8 cellular contexts compared by ENCODE assay signal in the genomic region with DNA sequence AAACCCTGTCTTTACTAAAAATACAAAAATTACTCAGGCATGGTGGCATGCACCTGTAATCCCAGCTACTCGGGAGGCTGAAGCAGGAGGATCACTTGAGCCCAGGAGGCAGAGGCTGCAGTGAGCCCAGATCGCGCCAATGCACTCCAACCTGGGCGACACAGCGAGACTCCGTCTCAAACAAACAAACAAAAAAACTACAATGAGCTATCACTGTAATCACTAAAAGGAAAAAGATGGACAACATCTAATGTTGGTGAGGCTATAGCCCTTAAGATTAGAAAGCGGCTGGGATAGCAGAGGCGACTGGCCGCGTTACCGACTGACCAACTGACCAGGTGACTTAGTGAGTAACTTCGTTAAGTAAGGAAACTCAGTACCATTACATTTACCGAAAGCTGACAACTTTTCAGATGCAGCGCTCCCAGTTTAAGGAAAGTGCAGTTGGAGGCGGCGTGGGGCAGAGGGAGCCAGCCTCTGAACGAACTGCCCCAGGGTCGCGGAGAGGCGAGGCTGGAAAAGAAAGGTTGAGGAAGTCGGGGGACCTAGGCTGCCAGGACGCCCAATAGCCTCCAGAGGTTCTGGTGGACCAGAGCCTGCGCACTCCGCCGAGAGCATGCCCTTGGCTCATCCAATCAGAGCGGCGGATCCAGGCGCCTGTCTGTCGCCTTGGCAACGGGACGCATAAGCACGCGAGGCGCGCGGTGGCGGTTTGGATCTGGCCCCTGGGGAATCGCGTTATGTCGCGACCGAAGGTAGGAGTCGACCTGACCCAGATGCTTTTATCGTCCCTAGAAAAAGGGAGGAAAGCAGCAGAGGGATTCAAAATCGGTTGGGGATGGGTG. TPM values are rescaled to one million over a fixed set of nuclear protein-coding genes. Genes with fewer than 3 reads are reported as not detected.
DNase-seq lines count a peak whose midpoint lies in the region; ATAC-seq and TF ChIP-seq lines count a peak whose summit lies in the region.

No MANE protein-coding gene starts in this region.

- H3K9ac ChIP-seq in adipocyte (ENCODE audit: low read length): peak overlapping the region; percentile 83
- H3K9ac ChIP-seq in trophoblast cell (ENCODE audit: low read length): peak overlapping the region; percentile 70

- H2BK120ac ChIP-seq in trophoblast cell (ENCODE audit: insufficient read depth, low read length, poor library complexity): no peak overlapping the region

- H4K91ac ChIP-seq in trophoblast cell (ENCODE audit: low read depth, low read length): no peak overlapping the region

- peaks cover 3% of the 10 kb centered on the region for H3K9me3 ChIP-seq in adipocyte (ENCODE audit: control insufficient read depth, low read length)
- peaks cover 0 to 11% (median 0%) of the 10 kb centered on the region in 11 donors for H3K9me3 ChIP-seq in heart right ventricle
- no peaks in the 10 kb centered on the region for H3K9me3 ChIP-seq in trophoblast cell (ENCODE audit: insufficient read depth, low read depth, low read length)
- H3K9me3 ChIP-seq in tibial nerve: peaks cover 0 to 11% (median 0%) of the 10 kb centered on the region in 4 donors

- H2AFZ ChIP-seq in trophoblast cell (ENCODE audit: insufficient read depth, low read length, poor library complexity): peak overlapping the region; percentile 90

- WGBS in heart right ventricle, 2 donors: 5 to 9% methylated on average over 44 to 45 of the region's 45 CpGs
- WGBS in trophoblast cell (ENCODE audit: extremely low coverage, insufficient coverage, insufficient read length): no CpG with 5 or more reads among the region's 45 CpGs
- 7 to 12% methylated on average over 25 to 45 of the region's 45 CpGs for WGBS in tibial nerve, 2 donors

- peak overlapping the region; percentile 93 for H3K4me3 ChIP-seq in adipocyte (ENCODE audit: low read length)
- H3K4me3 ChIP-seq in heart right ventricle: peak overlapping the region; percentile 29 to 64 (median 58)
- H3K4me3 ChIP-seq in trophoblast cell (ENCODE audit: low read depth, low read length): peak overlapping the region; percentile 71
- peak overlapping the region; percentile 33 to 64 (median 46) for H3K4me3 ChIP-seq in tibial nerve

- H3K4ac ChIP-seq in trophoblast cell (ENCODE audit: low read depth, low read length): no peak overlapping the region

- TF ChIP-seq CTCF in GM10248 (IDR thresholded peaks at IDR 0.05; ENCODE audit: control extremely low read depth, extremely low read depth, low read depth, missing control alignments) (no peak), heart right ventricle (IDR thresholded peaks at IDR 0.05) (peak in 3 of 9 donors; percentile 6 to 30 (median 20)), tibial nerve (IDR thresholded peaks at IDR 0.05) (peak in 2 of 5 experiments; percentile 32 to 46)

- H3K14ac ChIP-seq in trophoblast cell (ENCODE audit: low read length): peak overlapping the region; percentile 24

- H3K36me3 ChIP-seq in adipocyte (ENCODE audit: control insufficient read depth, insufficient read depth, low read length, severe bottlenecking) (no peaks in the 10 kb centered on the region), heart right ventricle (no peaks in the 10 kb centered on the region), trophoblast cell (ENCODE audit: control insufficient read depth in 1 of 2, insufficient read depth in 2 of 2, low read length in 2 of 2) (no peaks in the 10 kb centered on the region), tibial nerve (peaks cover 0 to 9% (median 0%) of the 10 kb centered on the region in 3 donors)

- no peak overlapping the region for H3K23ac ChIP-seq in trophoblast cell (ENCODE audit: low read length)

- DNase-seq in GM10248 (ENCODE audit: extremely low spot score) (peak; percentile 90), NCI-H128 (lab: John Stamatoyannopoulos, UW; ENCODE audit: unreplicated experiment) (peak; percentile 84), SW 1271 (lab: John Stamatoyannopoulos, UW) (peak; percentile 98 to 99), adipocyte (ENCODE audit: low read depth) (peak; percentile 99), heart right ventricle (peak; percentile 93 to 95), trophoblast cell (peak; percentile 94 to 95), tibial nerve (ENCODE audit: low spot score in 2 of 2) (peak; percentile 88 to 94)

- TF ChIP-seq POLR2A in tibial nerve (IDR thresholded peaks at IDR 0.05): peak; percentile 32 to 61

- H3K27ac ChIP-seq in heart right ventricle (peak overlapping the region in 9 of 10 donors; percentile 12 to 71 (median 61)), trophoblast cell (ENCODE audit: low read depth, low read length) (no peak overlapping the region), tibial nerve (peak overlapping the region; percentile 58 to 92 (median 77))

- peak in 1 of 2 donors; percentile 76 for TF ChIP-seq EP300 in tibial nerve (IDR thresholded peaks at IDR 0.05)

- H3K18ac ChIP-seq in trophoblast cell (ENCODE audit: low read length): peak overlapping the region; percentile 51

- H3K27me3 ChIP-seq in adipocyte (replicated peaks; ENCODE audit: control insufficient read depth, insufficient read depth, low read length) (no peaks in the 10 kb centered on the region), heart right ventricle (no peaks in the 10 kb centered on the region), trophoblast cell (ENCODE audit: insufficient read depth, low read length) (no peaks in the 10 kb centered on the region), tibial nerve (no peaks in the 10 kb centered on the region)

- CTCF ChIA-PET in GM10248 (lab: Yijun Ruan, JAX): interaction anchor here (1.2 to 4.1 kb wide), 7 partner anchors 8 to 156 kb away, joined by 3 to 22 read pairs (median 6); a partner anchor contains a TSS

- H3K4me1 ChIP-seq in adipocyte (ENCODE audit: control insufficient read depth, insufficient read depth, low read length): peaks cover 5% of the 10 kb centered on the region
- H3K4me1 ChIP-seq in heart right ventricle: peaks cover 0 to 11% (median 0%) of the 10 kb centered on the region in 9 donors
- peaks cover 0 to 4% of the 10 kb centered on the region in 2 experiments for H3K4me1 ChIP-seq in trophoblast cell (ENCODE audit: control insufficient read depth in 1 of 2, insufficient read depth in 2 of 2, low read length in 2 of 2)
- peaks cover 0 to 10% (median 0%) of the 10 kb centered on the region in 4 donors for H3K4me1 ChIP-seq in tibial nerve

- no peak overlapping the region for H2BK12ac ChIP-seq in trophoblast cell (ENCODE audit: low read length)

- peaks cover 6% of the 10 kb centered on the region for H3K79me1 ChIP-seq in trophoblast cell (ENCODE audit: low read length)

- ATAC-seq in HG02642 (IDR thresholded peaks at IDR 0.05; ENCODE audit: poor library complexity, unreplicated experiment) (peak; percentile 88), heart right ventricle (peak; percentile 97 to 99 (median 99))

- no peaks in the 10 kb centered on the region for H3K79me2 ChIP-seq in trophoblast cell (ENCODE audit: control insufficient read depth, insufficient read depth, low read length, poor library complexity)

- H4K12ac ChIP-seq in trophoblast cell (ENCODE audit: low read depth, low read length): peak overlapping the region; percentile 43

- peak overlapping the region; percentile 62 for H4K8ac ChIP-seq in trophoblast cell (ENCODE audit: low read depth, low read length)

- peak overlapping the region; percentile 34 for H2BK5ac ChIP-seq in trophoblast cell (ENCODE audit: low read depth, low read length, poor library complexity)

- intact Hi-C loops in heart right ventricle (cut with DNase I): no loop called here

- H2AK5ac ChIP-seq in trophoblast cell (ENCODE audit: low read length): no peak overlapping the region

- peak overlapping the region; percentile 93 for H3K4me2 ChIP-seq in trophoblast cell (ENCODE audit: low read length)

- POLR2A ChIA-PET in GM10248 (lab: Yijun Ruan, JAX): no interaction called here

RNA-seq across cellular contexts. Expression of a gene that starts 8.9 kb away (rescaled TPM):
- total RNA-seq in heart right ventricle: under 1 TPM in 1 of 10 donors, not detected in 9; 0.15 TPM
- under 1 TPM; 0.03 to 0.07 TPM for polyA plus RNA-seq in heart right ventricle
- polyA plus RNA-seq in trophoblast cell (2013): 0.03 and 0.07 TPM in 2 replicates
- total RNA-seq in tibial nerve: 1 to 10 TPM; 2.8 to 3.7 (median 3.1) TPM

RNA-seq across cellular contexts. Expression of a gene that starts 9.0 kb away (rescaled TPM):
- 1 to 10 TPM; 1.7 to 7.2 (median 5.0) TPM for total RNA-seq in heart right ventricle
- 1 to 10 TPM in 1 of 2 donors, under 1 TPM in 1; 0.90 to 6.0 TPM for polyA plus RNA-seq in heart right ventricle
- 0.24 and 0.41 TPM in 2 replicates for polyA plus RNA-seq in trophoblast cell (2013)
- 10 to 100 TPM; 31.8 to 61.3 (median 44.6) TPM for total RNA-seq in tibial nerve

RNA-seq across cellular contexts. Expression of a gene that starts 34.0 kb away (rescaled TPM):
- 1 to 10 TPM; 1.4 to 6.5 (median 2.5) TPM for total RNA-seq in heart right ventricle
- 1 to 10 TPM; 6.0 to 7.5 TPM for polyA plus RNA-seq in heart right ventricle
- 0.57 and 0.71 TPM in 2 replicates for polyA plus RNA-seq in trophoblast cell (2013)
- total RNA-seq in tibial nerve: 10 to 100 TPM in 1 of 4 donors, 1 to 10 TPM in 3; 3.0 to 11.8 (median 8.0) TPM

Comparison
In these comparisons a context has a peak if more than half of its experiments do, and no peak if none do; other contexts are left out.
1. RNA of a gene that starts 9.0 kb away (total RNA-seq): 31.8 to 61.3 TPM in tibial nerve; 1.7 to 7.2 TPM in heart right ventricle; every median in the first group is over 4 times any median in the second.
2. Peak in every context shown above with its lines, with median percentiles within 50 percentile points of each other: DNase-seq and H3K4me3 ChIP-seq.